Comparison of ENCODE assay signal across 20 cellular contexts in genomic region chr1:199079994-199080393, GRCh38.
"Had no signal": no experiment of that assay in that cellular context is flagged by ENCODE, and none has a peak within 500 bp of the region (broad histone marks: within the 10 kb centered on the region; RNA-seq: fewer than 3 reads in every experiment).

No MANE protein-coding gene starts in this region.

- H3K4me3 Mint-ChIP-seq: endodermal cell; naive thymus-derived CD4-positive, alpha-beta T cell; stimulated activated naive B cell treated with anti-CD40 and anti-IgM and Interleukin-4, amounts not matched to agents 10 μg/mL and 1 μg/mL and 100 μg/mL, for 72 hours; stimulated activated naive CD8-positive, alpha-beta T cell treated with anti-CD3 and anti-CD28 coated beads, Interleukin-15, amount 100 ng/mL, for 72 hours; type B pancreatic cell had no signal

- H3K27me3 ChIP-seq: colonic mucosa, foreskin keratinocyte, heart left ventricle, neutrophil had no signal

- H3K27me3 Mint-ChIP-seq: naive thymus-derived CD4-positive, alpha-beta T cell; stimulated activated naive B cell treated with anti-CD40 and anti-IgM and Interleukin-4, amounts not matched to agents 10 μg/mL and 1 μg/mL and 100 μg/mL, for 72 hours; stimulated activated naive CD8-positive, alpha-beta T cell treated with anti-CD3 and anti-CD28 coated beads, Interleukin-15, amount 100 ng/mL, for 72 hours; type B pancreatic cell had no signal

- H3K4me1 ChIP-seq: colonic mucosa, foreskin keratinocyte, heart left ventricle, psoas muscle had no signal

- H3K4me3 ChIP-seq: colonic mucosa, heart left ventricle, psoas muscle had no signal

- H3K9me3 Mint-ChIP-seq: endodermal cell; stimulated activated naive B cell treated with anti-CD40 and anti-IgM and Interleukin-4, amounts not matched to agents 10 μg/mL and 1 μg/mL and 100 μg/mL, for 72 hours; stimulated activated naive CD8-positive, alpha-beta T cell treated with anti-CD3 and anti-CD28 coated beads, Interleukin-15, amount 100 ng/mL, for 72 hours; type B pancreatic cell had no signal

- H3K27ac Mint-ChIP-seq: endodermal cell; naive thymus-derived CD4-positive, alpha-beta T cell; stimulated activated naive B cell treated with anti-CD40 and anti-IgM and Interleukin-4, amounts not matched to agents 10 μg/mL and 1 μg/mL and 100 μg/mL, for 72 hours; stimulated activated naive CD8-positive, alpha-beta T cell treated with anti-CD3 and anti-CD28 coated beads, Interleukin-15, amount 100 ng/mL, for 72 hours; type B pancreatic cell had no signal

- H3K27ac ChIP-seq: colonic mucosa, foreskin keratinocyte, heart left ventricle, neutrophil, psoas muscle had no signal

- H3K4me1 Mint-ChIP-seq: endodermal cell had no signal

- H3K36me3 ChIP-seq: colonic mucosa, heart left ventricle, neutrophil had no signal

- FAIRE-seq: endothelial cell of umbilical vein, urothelium cell line had no signal

- DNase-seq: colonic mucosa; dermis blood vessel endothelial cell; effector CD4-positive, alpha-beta T cell; endodermal cell; erythroblast; foreskin keratinocyte; heart left ventricle; hippocampal formation; mammary epithelial cell; naive thymus-derived CD4-positive, alpha-beta T cell; psoas muscle; retina; stimulated activated CD4-positive, alpha-beta T cell treated with anti-CD3 and anti-CD28 coated beads, Interleukin-2, amount 100 ng/mL, for 24 hours; stimulated activated CD4-positive, alpha-beta T cell treated with anti-CD3 and anti-CD28 coated beads, Interleukin-4, amount 100 ng/mL, for 4 hours; stimulated activated naive B cell treated with anti-CD40 and anti-IgM and Interleukin-4, amounts not matched to agents 10 μg/mL and 1 μg/mL and 100 μg/mL, for 72 hours; stimulated activated naive CD8-positive, alpha-beta T cell treated with anti-CD3 and anti-CD28 coated beads, Interleukin-15, amount 100 ng/mL, for 72 hours had no signal

- H3K36me3 Mint-ChIP-seq: stimulated activated naive B cell treated with anti-CD40 and anti-IgM and Interleukin-4, amounts not matched to agents 10 μg/mL and 1 μg/mL and 100 μg/mL, for 72 hours; type B pancreatic cell had no signal

- H3K9me3 ChIP-seq: colonic mucosa, heart left ventricle, neutrophil, psoas muscle had no signal
